16 cellular contexts compared by ENCODE assay signal in the genomic region with DNA sequence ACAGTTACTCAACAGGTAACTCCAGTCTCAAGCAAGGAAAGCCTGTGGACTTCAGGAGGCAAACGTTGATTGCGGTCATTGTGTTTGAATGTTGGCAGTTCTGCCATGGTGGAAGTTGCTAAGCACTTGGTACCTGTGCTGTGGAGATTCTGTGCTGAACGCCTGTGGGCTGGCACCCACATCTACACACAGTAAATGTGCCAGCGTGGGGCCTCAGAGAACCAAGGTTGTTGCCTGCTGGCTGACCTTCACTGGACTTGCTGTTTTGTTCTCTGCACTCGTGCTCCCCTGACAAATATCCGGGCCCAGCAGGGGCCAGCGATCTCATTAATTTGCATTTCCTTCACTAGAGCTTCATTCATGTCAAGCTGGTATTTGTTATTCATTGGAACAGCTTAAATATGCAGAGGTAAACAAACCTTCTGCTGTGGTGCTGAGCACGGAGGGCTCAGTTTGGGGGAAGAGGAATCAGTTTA.
DNase-seq lines count a peak whose midpoint lies in the region; ATAC-seq and TF ChIP-seq lines count a peak whose summit lies in the region.
"Had no signal": no experiment of that assay in that cellular context is flagged by ENCODE, and none has a peak within 500 bp of the region (broad histone marks: within the 10 kb centered on the region; RNA-seq: fewer than 3 reads in every experiment).

No MANE protein-coding gene starts in this region.

- no peak overlapping the region for H3K9ac ChIP-seq in mesenchymal stem cell (ENCODE audit: low read length)

- H3K27me3 Mint-ChIP-seq in activated T-cell treated with anti-CD3 and anti-CD28 coated beads, Interleukin-2, amount 50 U/mL, for 4 hours (ENCODE audit: low read depth): no peaks in the 10 kb centered on the region
- H3K27me3 Mint-ChIP-seq: IgD-negative memory B cell had no signal

- H3K4me3 ChIP-seq in A673 (ENCODE audit: low read depth, low read length, poor library complexity, severe bottlenecking) (no peak overlapping the region), mesenchymal stem cell (ENCODE audit: insufficient read depth in 1 of 2, low read depth in 1 of 2, low read length in 2 of 2) (no peak overlapping the region)
- H3K4me3 ChIP-seq: gastroesophageal sphincter, SK-N-MC, smooth muscle cell had no signal

- POLR2A ChIA-PET in A673 (lab: Charles Lee; ENCODE audit: low non-redundant PET): no interaction called here

- H3K14ac ChIP-seq in mesenchymal stem cell (ENCODE audit: low read length in 2 of 2): no peak overlapping the region

- H4K8ac ChIP-seq in mesenchymal stem cell (ENCODE audit: low read length): no peak overlapping the region

- H4K91ac ChIP-seq in mesenchymal stem cell (ENCODE audit: low read length): no peak overlapping the region

- H3K79me1 ChIP-seq in mesenchymal stem cell (replicated peaks; ENCODE audit: low read length, poor library complexity, severe bottlenecking): no peaks in the 10 kb centered on the region

- H2BK120ac ChIP-seq in mesenchymal stem cell (ENCODE audit: low read depth, low read length): peak overlapping the region; percentile 2

- no peaks in the 10 kb centered on the region for H3K36me3 Mint-ChIP-seq in activated T-cell treated with anti-CD3 and anti-CD28 coated beads, Interleukin-2, amount 50 U/mL, for 4 hours (ENCODE audit: insufficient read depth)

- no peaks in the 10 kb centered on the region for H3K9me3 Mint-ChIP-seq in activated T-cell treated with anti-CD3 and anti-CD28 coated beads, Interleukin-2, amount 50 U/mL, for 4 hours
- H3K9me3 Mint-ChIP-seq: IgD-negative memory B cell had no signal

- no peak overlapping the region for H3K4me2 ChIP-seq in mesenchymal stem cell (ENCODE audit: low read length, poor library complexity, severe bottlenecking)
- H3K4me2 ChIP-seq: smooth muscle cell had no signal

- H3K4ac ChIP-seq in mesenchymal stem cell (ENCODE audit: low read depth in 1 of 2, low read length in 2 of 2): peak overlapping the region in 1 of 2 experiments; percentile 5

- no peak overlapping the region for H3K23ac ChIP-seq in mesenchymal stem cell (ENCODE audit: low read length in 2 of 2)

- no peaks in the 10 kb centered on the region for H3K9me3 ChIP-seq in A673 (ENCODE audit: low read depth, low read length, poor library complexity, severe bottlenecking)
- no peaks in the 10 kb centered on the region for H3K9me3 ChIP-seq in mesenchymal stem cell (ENCODE audit: control insufficient read depth, low read length)
- H3K9me3 ChIP-seq: Caco-2, gastroesophageal sphincter had no signal

- H3K36me3 ChIP-seq in A673 (ENCODE audit: insufficient read depth, low read length, poor library complexity, severe bottlenecking) (no peaks in the 10 kb centered on the region), mesenchymal stem cell (ENCODE audit: control insufficient read depth in 1 of 2, insufficient read depth in 2 of 2, low read depth in 1 of 2, low read length in 2 of 2) (no peaks in the 10 kb centered on the region)
- H3K36me3 ChIP-seq: gastroesophageal sphincter had no signal

- H3K4me3 Mint-ChIP-seq in activated T-cell treated with anti-CD3 and anti-CD28 coated beads, Interleukin-2, amount 50 U/mL, for 4 hours: no peak overlapping the region
- H3K4me3 Mint-ChIP-seq: IgD-negative memory B cell had no signal

- TF ChIP-seq CTCF in A673 (conservative IDR thresholded peaks at IDR 0.05; ENCODE audit: low read depth, low read length) (no peak), GM13977 (IDR thresholded peaks at IDR 0.05; ENCODE audit: extremely low read depth, insufficient read depth, missing control alignments) (no peak)

- no peak overlapping the region for H2BK15ac ChIP-seq in mesenchymal stem cell (ENCODE audit: low read depth, poor library complexity, severe bottlenecking)

- no peaks in the 10 kb centered on the region for H3K4me1 Mint-ChIP-seq in activated T-cell treated with anti-CD3 and anti-CD28 coated beads, Interleukin-2, amount 50 U/mL, for 4 hours (ENCODE audit: low read depth)
- H3K4me1 Mint-ChIP-seq: IgD-negative memory B cell had no signal

- H3K4me1 ChIP-seq in A673 (ENCODE audit: insufficient read depth, low read length, poor library complexity, severe bottlenecking) (no peaks in the 10 kb centered on the region), mesenchymal stem cell (ENCODE audit: control insufficient read depth, insufficient read depth, low read depth, low read length) (no peaks in the 10 kb centered on the region)
- H3K4me1 ChIP-seq: Caco-2 had no signal

- peak; percentile 95 for ATAC-seq in Right ventricle myocardium inferior
- ATAC-seq in activated T-cell treated with anti-CD3 and anti-CD28 coated beads, Interleukin-2, amount 50 U/mL, for 4 hours: no peak
- ATAC-seq: gastroesophageal sphincter had no signal

- H2BK5ac ChIP-seq in mesenchymal stem cell (ENCODE audit: low read depth, low read length, poor library complexity, severe bottlenecking): no peak overlapping the region

- H2AK5ac ChIP-seq in mesenchymal stem cell (ENCODE audit: low read length, severe bottlenecking): no peak overlapping the region

- 30% methylated on average over 7 of the region's 8 CpGs for WGBS in mesenchymal stem cell

- CTCF ChIA-PET in A673 (lab: Charles Lee): no interaction called here

- peaks cover 21% of the 10 kb centered on the region for H3K27me3 ChIP-seq in A673 (replicated peaks; ENCODE audit: insufficient read depth, low read depth, low read length, poor library complexity)
- H3K27me3 ChIP-seq in mesenchymal stem cell (ENCODE audit: control insufficient read depth in 1 of 2, insufficient read depth in 1 of 2, low read length in 2 of 2): peaks cover 4% of the 10 kb centered on the region in 2 experiments
- H3K27me3 ChIP-seq: gastroesophageal sphincter had no signal

- intact Hi-C loops in A673 (cut with micrococcal nuclease; ENCODE audit: unreplicated experiment): loop anchor here (10.0 kb wide), 1 partner anchor 287 kb away; no protein-coding TSS in a partner anchor
- intact Hi-C loops in Right ventricle myocardium inferior (cut with DNase I): loop anchor here (5.0 to 10.0 kb wide), 4 partner anchors 65 to 167 kb away; partner anchors contain the start of gene PIP5K1B

- H2BK12ac ChIP-seq in mesenchymal stem cell (ENCODE audit: low read length in 2 of 2): peak overlapping the region in 1 of 2 experiments; percentile 29

- in situ Hi-C loops in GM13977 (cut with MboI; ENCODE audit: low pct_unique_long_range_greater_than_20kb, low sequenced_read_pairs, unreplicated experiment): no loop called here

- DNase-seq in A673 (ENCODE audit: low spot score) (peak; percentile 14), NCI-H146 treated with DMSO at 0.1 percent for 48 hours (lab: John Stamatoyannopoulos, UW; ENCODE audit: unreplicated experiment) (peak; percentile 57), Right ventricle myocardium inferior (ENCODE audit: missing footprints) (peak; percentile 73), mesenchymal stem cell (no peak), NCI-H2029 (lab: John Stamatoyannopoulos, UW) (no peak), GM13977 (ENCODE audit: low spot score) (no peak), NCI-H1930 (lab: John Stamatoyannopoulos, UW) (no peak)
- no peak for DNase-seq in activated T-cell treated with anti-CD3 and anti-CD28 coated beads, Interleukin-2, amount 50 U/mL, for 4 hours
- DNase-seq: ACHN; activated naive CD4-positive, alpha-beta T cell; Caco-2; NCI-H1436 had no signal

- no TSS peak for BruUV-seq in A673 (replicated peaks; lab: Mats Ljungman, UMichigan)

- no peak overlapping the region for H3K18ac ChIP-seq in mesenchymal stem cell (ENCODE audit: low read depth in 1 of 2, low read length in 2 of 2)

- H3K27ac ChIP-seq in A673 (ENCODE audit: low read depth, low read length, poor library complexity, severe bottlenecking) (no peak overlapping the region), mesenchymal stem cell (ENCODE audit: low read length, poor library complexity, severe bottlenecking) (no peak overlapping the region)
- H3K27ac ChIP-seq: gastroesophageal sphincter, SK-N-MC had no signal

- H2AFZ ChIP-seq in mesenchymal stem cell (ENCODE audit: low read depth, low read length): no peak overlapping the region

Comparison
In these comparisons a context has a peak if more than half of its experiments do, and no peak if none do; other contexts are left out.
1. DNase-seq: peak in A673 (single experiment), NCI-H146 treated with DMSO at 0.1 percent for 48 hours (single experiment) and Right ventricle myocardium inferior (single experiment); none in mesenchymal stem cell (single experiment), NCI-H2029 (single experiment), GM13977 (single experiment), activated T-cell treated with anti-CD3 and anti-CD28 coated beads, Interleukin-2, amount 50 U/mL, for 4 hours (single experiment) and NCI-H1930 (0 of 2).